Comparison of ENCODE assay signal across 12 cellular contexts in genomic region chr6:30533460-30534294, GRCh38. TPM values are rescaled to one million over a fixed set of nuclear protein-coding genes. Genes with fewer than 3 reads are reported as not detected.
DNase-seq lines count a peak whose midpoint lies in the region; ATAC-seq and TF ChIP-seq lines count a peak whose summit lies in the region.
"Had no signal": no experiment of that assay in that cellular context is flagged by ENCODE, and none has a peak within 500 bp of the region (broad histone marks: within the 10 kb centered on the region; RNA-seq: fewer than 3 reads in every experiment).

No MANE protein-coding gene starts in this region.

- dilution Hi-C loops in mammary epithelial cell (cut with HindIII; ENCODE audit: low sequenced_read_pairs): no loop called here

- WGBS in mammary epithelial cell (ENCODE audit: low coverage, missing lambda C conversion rate): 83% methylated on average over 15 of the region's 15 CpGs

- H3K27me3 ChIP-seq in BLaER1 treated with 17β-estradiol and CSF1 and Interleukin-3, amounts not matched to agents 10 nM and 100 nM: no peaks in the 10 kb centered on the region
- H3K27me3 ChIP-seq in lower lobe of right lung (ENCODE audit: low read depth) (no peaks in the 10 kb centered on the region), mammary epithelial cell (ENCODE audit: insufficient read depth, low read length) (no peaks in the 10 kb centered on the region)

- H3K36me3 Mint-ChIP-seq in IgD-negative memory B cell: peaks cover 4% of the 10 kb centered on the region
- peaks cover 0 to 11% of the 10 kb centered on the region in 2 donors for H3K36me3 Mint-ChIP-seq in activated naive CD4-positive, alpha-beta T cell treated with anti-CD3 and anti-CD28 coated beads, Interleukin-2, amount 50 U/mL, for 72 hours

- H3K9ac ChIP-seq in BLaER1 treated with 17β-estradiol and CSF1 and Interleukin-3, amounts not matched to agents 10 nM and 100 nM: no peak overlapping the region; a peak in 1 of 22 replicates
- H3K9ac ChIP-seq in mammary epithelial cell (ENCODE audit: insufficient read depth, low read length): no peak overlapping the region

- no peaks in the 10 kb centered on the region for H3K36me3 ChIP-seq in BLaER1 treated with 17β-estradiol and CSF1 and Interleukin-3, amounts not matched to agents 10 nM and 100 nM
- H3K36me3 ChIP-seq in lower lobe of right lung (no peaks in the 10 kb centered on the region), mammary epithelial cell (ENCODE audit: insufficient read depth, low read length) (no peaks in the 10 kb centered on the region)

- peaks cover 29 to 33% (median 33%) of the 10 kb centered on the region in 3 donors for H3K4me1 Mint-ChIP-seq in IgD-negative memory B cell

- ATAC-seq in activated naive CD4-positive, alpha-beta T cell treated with anti-CD3 and anti-CD28 coated beads, Interleukin-2, amount 50 U/mL, for 72 hours: no peak
- no peak for ATAC-seq in lower lobe of right lung

- CTCF ChIA-PET in mammary epithelial cell (lab: Charles Lee; ENCODE audit: low non-redundant PET): interaction anchor here (1.1 kb wide), 1 partner anchor 52 kb away, joined by 3 read pairs; no protein-coding TSS in a partner anchor

- no peak overlapping the region for H3K4me3 ChIP-seq in BLaER1 treated with 17β-estradiol and CSF1 and Interleukin-3, amounts not matched to agents 10 nM and 100 nM
- H3K4me3 ChIP-seq in lower lobe of right lung (no peak overlapping the region), mammary epithelial cell (replicated peaks in 1 of 3; ENCODE audit: insufficient read depth in 1 of 3, low read depth in 2 of 3, low read length in 3 of 3) (no peak overlapping the region)

- H3K4me1 ChIP-seq in BLaER1 treated with 17β-estradiol and CSF1 and Interleukin-3, amounts not matched to agents 10 nM and 100 nM: peaks cover 22 to 51% (median 43%) of the 10 kb centered on the region in 10 experiments
- peaks cover 13% of the 10 kb centered on the region for H3K4me1 ChIP-seq in lower lobe of right lung
- H3K4me1 ChIP-seq in mammary epithelial cell (ENCODE audit: insufficient read depth, low read length): no peaks in the 10 kb centered on the region

- BruUV-seq in mammary epithelial cell (replicated peaks; lab: Mats Ljungman, UMichigan): no TSS peak

- H3K79me2 ChIP-seq in mammary epithelial cell (ENCODE audit: insufficient read depth, low read length): no peaks in the 10 kb centered on the region

- peak overlapping the region; percentile 68 to 95 (median 91) for H3K4me3 Mint-ChIP-seq in IgD-negative memory B cell

- peak overlapping the region in 9 of 11 experiments; percentile 27 to 65 (median 59); a peak in 14 of 22 replicates for H3K4me2 ChIP-seq in BLaER1 treated with 17β-estradiol and CSF1 and Interleukin-3, amounts not matched to agents 10 nM and 100 nM
- no peak overlapping the region for H3K4me2 ChIP-seq in mammary epithelial cell (ENCODE audit: insufficient read depth, low read depth, low read length)

- TF ChIP-seq CTCF in lower lobe of right lung (IDR thresholded peaks at IDR 0.05): no peak
- no peak for TF ChIP-seq CTCF in mammary epithelial cell (conservative IDR thresholded peaks at IDR 0.05 in 1 of 2, IDR thresholded peaks at IDR 0.05 in 1 of 2; ENCODE audit: extremely low read depth in 1 of 2, insufficient read depth in 1 of 2, low read depth in 1 of 2, low read length in 2 of 2)

- peak overlapping the region in 8 of 11 experiments; percentile 62 to 90 (median 74); a peak in 12 of 22 replicates for H3K27ac ChIP-seq in BLaER1 treated with 17β-estradiol and CSF1 and Interleukin-3, amounts not matched to agents 10 nM and 100 nM
- peak overlapping the region; percentile 25 for H3K27ac ChIP-seq in lower lobe of right lung
- no peak overlapping the region for H3K27ac ChIP-seq in mammary epithelial cell (ENCODE audit: insufficient read depth, low read depth, low read length)

- peak overlapping the region; percentile 53 to 91 (median 70) for H3K27ac Mint-ChIP-seq in IgD-negative memory B cell
- peak overlapping the region; percentile 91 to 94 for H3K27ac Mint-ChIP-seq in activated naive CD4-positive, alpha-beta T cell treated with anti-CD3 and anti-CD28 coated beads, Interleukin-2, amount 50 U/mL, for 72 hours

- no peak overlapping the region for H2AFZ ChIP-seq in mammary epithelial cell (ENCODE audit: low read depth, low read length)

- no peaks in the 10 kb centered on the region for H3K27me3 Mint-ChIP-seq in IgD-negative memory B cell

- no peaks in the 10 kb centered on the region for H3K9me3 Mint-ChIP-seq in IgD-negative memory B cell
- peaks cover 0 to 4% of the 10 kb centered on the region in 2 donors for H3K9me3 Mint-ChIP-seq in activated naive CD4-positive, alpha-beta T cell treated with anti-CD3 and anti-CD28 coated beads, Interleukin-2, amount 50 U/mL, for 72 hours

- peaks cover 0 to 16% (median 5%) of the 10 kb centered on the region in 11 experiments; a peak in 8 of 22 replicates for H3K9me3 ChIP-seq in BLaER1 treated with 17β-estradiol and CSF1 and Interleukin-3, amounts not matched to agents 10 nM and 100 nM (replicated peaks in 1 of 11)
- H3K9me3 ChIP-seq in lower lobe of right lung (no peaks in the 10 kb centered on the region), mammary epithelial cell (replicated peaks; ENCODE audit: insufficient read depth, low read length) (no peaks in the 10 kb centered on the region)

- intact Hi-C loops in lower lobe of right lung (cut with DNase I) (no loop called here), mammary epithelial cell (cut with micrococcal nuclease) (no loop called here)

- no peak for DNase-seq in activated naive CD4-positive, alpha-beta T cell treated with anti-CD3 and anti-CD28 coated beads, Interleukin-2, amount 50 U/mL, for 72 hours (ENCODE audit: low spot score in 2 of 2)
- no peak for DNase-seq in lower lobe of right lung
- no peak for DNase-seq in mammary epithelial cell
- DNase-seq in NCI-H2081 (lab: John Stamatoyannopoulos, UW): no peak
- DNase-seq in AG20443 (ENCODE audit: low spot score): no peak
- no peak for DNase-seq in nucleus accumbens (lab: John Stamatoyannopoulos, UW)
- DNase-seq: activated CD4-positive, CD25-positive, alpha-beta regulatory T cell treated with anti-CD3 and anti-CD28 coated beads, Interleukin-2, amount 50 U/mL, for 72 hours; DMS79 treated with DMSO at 0.1 percent for 48 hours; NCI-H1105 treated with DMSO at 0.1 percent for 48 hours; NCI-H2171 treated with DMSO at 0.1 percent for 48 hours had no signal

- no peaks in the 10 kb centered on the region for H4K20me1 ChIP-seq in BLaER1 treated with 17β-estradiol and CSF1 and Interleukin-3, amounts not matched to agents 10 nM and 100 nM
- no peaks in the 10 kb centered on the region for H4K20me1 ChIP-seq in mammary epithelial cell (ENCODE audit: insufficient read depth, low read length)

- in situ Hi-C loops in mammary epithelial cell (cut with MboI; ENCODE audit: low sequenced_read_pairs in 2 of 2): loop anchor here in 1 of 2 donors (5.0 kb wide), 1 partner anchor 41 kb away; no protein-coding TSS in a partner anchor

RNA-seq across cellular contexts. Expression of gene GNL1, which starts 22.6 kb away (rescaled TPM):
- polyA plus RNA-seq in IgD-negative memory B cell (46.1 TPM), mammary epithelial cell (32.0 TPM)
- 100 to 1,000 TPM; 107 to 139 TPM for total RNA-seq in activated naive CD4-positive, alpha-beta T cell treated with anti-CD3 and anti-CD28 coated beads, Interleukin-2, amount 50 U/mL, for 72 hours
- total RNA-seq in lower lobe of right lung (54.9 TPM), mammary epithelial cell (10 to 100 TPM; 40.8 to 84.4 TPM)
- polyA minus RNA-seq in mammary epithelial cell: 61.9 TPM

RNA-seq across cellular contexts. Expression of gene PRR3, which starts 23.4 kb away (rescaled TPM):
- polyA plus RNA-seq in IgD-negative memory B cell: 8.8 TPM
- total RNA-seq in activated naive CD4-positive, alpha-beta T cell treated with anti-CD3 and anti-CD28 coated beads, Interleukin-2, amount 50 U/mL, for 72 hours: 10 to 100 TPM; 19.8 to 27.4 TPM
- total RNA-seq in lower lobe of right lung: 7.5 TPM
- total RNA-seq in mammary epithelial cell: 10 to 100 TPM in 1 of 2 donors, 1 to 10 TPM in 1; 3.0 to 13.5 TPM
- polyA plus RNA-seq in mammary epithelial cell: 6.1 TPM
- 6.5 TPM for polyA minus RNA-seq in mammary epithelial cell

RNA-seq across cellular contexts. Expression of gene ABCF1, which starts 37.6 kb away (rescaled TPM):
- polyA plus RNA-seq in IgD-negative memory B cell (33.7 TPM), mammary epithelial cell (45.1 TPM)
- total RNA-seq in activated naive CD4-positive, alpha-beta T cell treated with anti-CD3 and anti-CD28 coated beads, Interleukin-2, amount 50 U/mL, for 72 hours: 10 to 100 TPM; 84.7 to 91.3 TPM
- total RNA-seq in lower lobe of right lung (40.0 TPM), mammary epithelial cell (10 to 100 TPM; 31.8 to 59.8 TPM)
- 91.1 TPM for polyA minus RNA-seq in mammary epithelial cell

RNA-seq across cellular contexts. Expression of gene HLA-E, which starts 44.4 kb away (rescaled TPM):
- polyA plus RNA-seq in IgD-negative memory B cell: 2,343 TPM
- 100 to 1,000 TPM; 493 to 574 TPM for total RNA-seq in activated naive CD4-positive, alpha-beta T cell treated with anti-CD3 and anti-CD28 coated beads, Interleukin-2, amount 50 U/mL, for 72 hours
- 1,079 TPM for total RNA-seq in lower lobe of right lung
- total RNA-seq in mammary epithelial cell: 100 to 1,000 TPM; 106 to 145 TPM
- 77.2 TPM for polyA plus RNA-seq in mammary epithelial cell
- polyA minus RNA-seq in mammary epithelial cell: 74.7 TPM
